ENCODE assay signal across 21 cellular contexts in genomic region chrX:22060952-22061351, GRCh38. TPM values are rescaled to one million over a fixed set of nuclear protein-coding genes. Genes with fewer than 3 reads are reported as not detected.
DNase-seq lines count a peak whose midpoint lies in the region; ATAC-seq and TF ChIP-seq lines count a peak whose summit lies in the region.
"Had no signal": no experiment of that assay in that cellular context is flagged by ENCODE, and none has a peak within 500 bp of the region (broad histone marks: within the 10 kb centered on the region; RNA-seq: fewer than 3 reads in every experiment).

No MANE protein-coding gene starts in this region.

- no peaks in the 10 kb centered on the region for H4K20me1 ChIP-seq in BLaER1

- H3K4me1 Mint-ChIP-seq in activated CD8-positive, alpha-beta T cell treated with anti-CD3 and anti-CD28 coated beads, Interleukin-2, amount 10 ng/mL, durations not matched to agents 7 days and 5 days (ENCODE audit: low read depth), result peaks cover 37% of the 10 kb centered on the region
- H3K4me1 Mint-ChIP-seq: GM23338 had no signal

- no peak for ATAC-seq in activated CD8-positive, alpha-beta T cell treated with anti-CD3 and anti-CD28 coated beads, Interleukin-2, amount 10 ng/mL, durations not matched to agents 7 days and 5 days
- ATAC-seq: GM23338, Panc1, psoas muscle had no signal

- CTCF ChIA-PET in activated CD8-positive, alpha-beta T cell treated with anti-CD3 and anti-CD28 coated beads, Interleukin-2, amount 10 ng/mL, durations not matched to agents 7 days and 5 days (lab: Charles Lee), result no interaction called here

- peak overlapping the region; percentile 52 for H3K27ac Mint-ChIP-seq in activated CD8-positive, alpha-beta T cell treated with anti-CD3 and anti-CD28 coated beads, Interleukin-2, amount 10 ng/mL, durations not matched to agents 7 days and 5 days
- H3K27ac Mint-ChIP-seq: GM23338 had no signal

- peaks cover 2% of the 10 kb centered on the region for H3K36me3 Mint-ChIP-seq in activated CD8-positive, alpha-beta T cell treated with anti-CD3 and anti-CD28 coated beads, Interleukin-2, amount 10 ng/mL, durations not matched to agents 7 days and 5 days (ENCODE audit: low read depth)
- H3K36me3 Mint-ChIP-seq: CD4-positive, CD25-positive, alpha-beta regulatory T cell had no signal

- H3K4me1 ChIP-seq in BLaER1, result peaks cover 84% of the 10 kb centered on the region
- H3K4me1 ChIP-seq: psoas muscle, testis had no signal

- DNase-seq in AG10803 (ENCODE audit: low read depth) (peak; percentile 22), fibroblast of peridontal ligament (ENCODE audit: extremely low read depth) (peak; percentile 13), DMS 273 treated with DMSO at 0.1 percent for 48 hours (lab: John Stamatoyannopoulos, UW) (no peak), WERI-Rb-1 (no peak), midbrain (lab: John Stamatoyannopoulos, UW) (no peak), amygdala (lab: John Stamatoyannopoulos, UW) (no peak)
- DNase-seq in activated CD8-positive, alpha-beta T cell treated with anti-CD3 and anti-CD28 coated beads, Interleukin-2, amount 10 ng/mL, durations not matched to agents 7 days and 5 days, result no peak
- DNase-seq: activated CD4-positive, CD25-positive, alpha-beta regulatory T cell treated with anti-CD3 and anti-CD28 coated beads, Interleukin-2, amount 50 U/mL, for 72 hours; DMS53; foreskin fibroblast; NCI-H1436; NCI-H2171; NCI-H748 treated with DMSO at 0.1 percent for 48 hours; psoas muscle; T-helper 9 cell; testis had no signal

- H3K27me3 ChIP-seq in BLaER1 (no peaks in the 10 kb centered on the region), WERI-Rb-1 (ENCODE audit: insufficient read depth, low read depth, severe bottlenecking) (peaks cover 7% of the 10 kb centered on the region)
- H3K27me3 ChIP-seq: testis had no signal

- H3K4me3 Mint-ChIP-seq in activated CD8-positive, alpha-beta T cell treated with anti-CD3 and anti-CD28 coated beads, Interleukin-2, amount 10 ng/mL, durations not matched to agents 7 days and 5 days, result no peak overlapping the region
- H3K4me3 Mint-ChIP-seq: CD4-positive, CD25-positive, alpha-beta regulatory T cell; GM23338 had no signal

- H3K9me3 ChIP-seq in BLaER1 (peaks cover 10% of the 10 kb centered on the region; the same call in 1 of the 2 replicates), WERI-Rb-1 (ENCODE audit: severe bottlenecking) (no peaks in the 10 kb centered on the region)
- H3K9me3 ChIP-seq: testis had no signal

- H3K27me3 Mint-ChIP-seq in activated CD8-positive, alpha-beta T cell treated with anti-CD3 and anti-CD28 coated beads, Interleukin-2, amount 10 ng/mL, durations not matched to agents 7 days and 5 days (ENCODE audit: low read depth), result no peaks in the 10 kb centered on the region
- H3K27me3 Mint-ChIP-seq: CD4-positive, CD25-positive, alpha-beta regulatory T cell had no signal

- H3K4me2 ChIP-seq in BLaER1, result peak overlapping the region; percentile 84
- H3K4me2 ChIP-seq: GM23338 had no signal

- H3K36me3 ChIP-seq in BLaER1, result no peaks in the 10 kb centered on the region
- no peaks in the 10 kb centered on the region for H3K36me3 ChIP-seq in WERI-Rb-1

- peak overlapping the region; percentile 68 for H3K27ac ChIP-seq in BLaER1
- H3K27ac ChIP-seq in WERI-Rb-1, result no peak overlapping the region
- H3K27ac ChIP-seq: psoas muscle, skin epidermis, testis had no signal

- H3K4me3 ChIP-seq in AG10803 (ENCODE audit: low read length) (no peak overlapping the region), BLaER1 (no peak overlapping the region), WERI-Rb-1 (ENCODE audit: low read depth, low read length) (no peak overlapping the region)
- H3K4me3 ChIP-seq: GM23338, psoas muscle, skin epidermis, testis had no signal

- H3K9me3 Mint-ChIP-seq in activated CD8-positive, alpha-beta T cell treated with anti-CD3 and anti-CD28 coated beads, Interleukin-2, amount 10 ng/mL, durations not matched to agents 7 days and 5 days (ENCODE audit: insufficient read depth), result no peaks in the 10 kb centered on the region
- H3K9me3 Mint-ChIP-seq: GM23338 had no signal

- POLR2A ChIA-PET in activated CD8-positive, alpha-beta T cell treated with anti-CD3 and anti-CD28 coated beads, Interleukin-2, amount 10 ng/mL, durations not matched to agents 7 days and 5 days (lab: Charles Lee), result interaction anchor here (0.7 kb wide), 1 partner anchor 19 kb away, joined by 3 read pairs; no protein-coding TSS in a partner anchor

- H3K9ac ChIP-seq in BLaER1, result no peak overlapping the region

- TF ChIP-seq CTCF in AG10803 (conservative IDR thresholded peaks at IDR 0.05; ENCODE audit: low read length) (no peak), WERI-Rb-1 (IDR thresholded peaks at IDR 0.05; ENCODE audit: low read depth, low read length) (no peak)

RNA-seq across cellular contexts. Expression of gene PHEX, which starts 28.8 kb away (rescaled TPM):
- under 1 TPM; 0.16 to 0.24 TPM for total RNA-seq in activated CD8-positive, alpha-beta T cell treated with anti-CD3 and anti-CD28 coated beads, Interleukin-2, amount 10 ng/mL, durations not matched to agents 7 days and 5 days

Comparison
In these comparisons a context has a peak if more than half of its experiments do, and no peak if none do; other contexts are left out.
1. DNase-seq: peak in AG10803 (single experiment) and fibroblast of peridontal ligament (single experiment); none in activated CD8-positive, alpha-beta T cell treated with anti-CD3 and anti-CD28 coated beads, Interleukin-2, amount 10 ng/mL, durations not matched to agents 7 days and 5 days (single experiment), DMS 273 treated with DMSO at 0.1 percent for 48 hours (single experiment), WERI-Rb-1 (single experiment), midbrain (single experiment) and amygdala (0 of 56).